ENCODE assay signal across 22 cellular contexts in the genomic region with DNA sequence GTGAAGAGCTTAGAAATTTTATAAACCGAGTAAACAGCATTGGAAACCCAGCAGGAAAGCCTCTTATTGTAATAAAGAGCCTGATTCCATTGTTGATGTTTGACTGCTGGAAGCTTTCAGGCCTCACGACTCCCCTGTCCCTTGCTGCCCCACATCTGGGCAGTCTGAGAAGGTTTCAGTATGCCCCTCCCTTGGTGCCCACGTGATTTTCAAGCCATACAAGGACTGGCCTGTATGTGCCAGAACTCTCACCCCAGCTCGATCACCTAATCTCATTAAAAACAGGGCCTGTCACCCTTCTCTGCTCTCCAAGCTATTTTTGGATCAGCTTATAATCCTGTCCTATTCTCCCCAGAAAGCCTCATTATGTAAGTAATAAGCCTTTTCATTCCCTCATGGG. TPM values are rescaled to one million over a fixed set of nuclear protein-coding genes. Genes with fewer than 3 reads are reported as not detected.
DNase-seq lines count a peak whose midpoint lies in the region; ATAC-seq and TF ChIP-seq lines count a peak whose summit lies in the region.
"Had no signal": no experiment of that assay in that cellular context is flagged by ENCODE, and none has a peak within 500 bp of the region (broad histone marks: within the 10 kb centered on the region; RNA-seq: fewer than 3 reads in every experiment).

No MANE protein-coding gene starts in this region.

- no peaks in the 10 kb centered on the region for H3F3A ChIP-seq in SU-DHL-6 (ENCODE audit: insufficient read depth)
- no peaks in the 10 kb centered on the region for H3F3A ChIP-seq in GM23248 (ENCODE audit: insufficient read depth)

- H3K27me3 Mint-ChIP-seq in osteocyte (ENCODE audit: unreplicated experiment), result no peaks in the 10 kb centered on the region

- WGBS in hepatocyte (ENCODE audit: low lambda C conversion rate, missing lambda C conversion rate), result 64% methylated on average over 4 of the region's 4 CpGs
- WGBS in GM23248 (ENCODE audit: low coverage in 1 of 2, low lambda C conversion rate in 2 of 2, missing lambda C conversion rate in 2 of 2), 2 experiments, result 32 to 42% methylated on average over 4 of the region's 4 CpGs

- H3K9ac ChIP-seq in SU-DHL-6 (ENCODE audit: low read length), result no peak overlapping the region
- H3K9ac ChIP-seq in GM23248, result no peak overlapping the region

- no peaks in the 10 kb centered on the region for H3K79me2 ChIP-seq in SU-DHL-6 (ENCODE audit: insufficient read depth, low read length)
- no peaks in the 10 kb centered on the region for H3K79me2 ChIP-seq in hepatocyte
- no peaks in the 10 kb centered on the region for H3K79me2 ChIP-seq in GM23248 (ENCODE audit: insufficient read depth)

- H3K4me3 ChIP-seq in right atrium auricular region (no peak overlapping the region), SU-DHL-6 (ENCODE audit: insufficient read depth, low read length, poor library complexity, severe bottlenecking) (no peak overlapping the region), hepatocyte (no peak overlapping the region), GM23248 (no peak overlapping the region)

- H3K27me3 ChIP-seq in right atrium auricular region, result no peaks in the 10 kb centered on the region
- H3K27me3 ChIP-seq in SU-DHL-6 (ENCODE audit: low read length), result no peaks in the 10 kb centered on the region
- H3K27me3 ChIP-seq in hepatocyte, result no peaks in the 10 kb centered on the region
- H3K27me3 ChIP-seq in GM23248 (replicated peaks; ENCODE audit: insufficient read depth), result 0 out of 2 replicates have a peak, but pooled peaks cover 7% of the 10 kb centered on the region

- DNase-seq in left cardiac atrium (no peak), right atrium auricular region (ENCODE audit: low spot score) (no peak), hepatocyte (ENCODE audit: low spot score) (peak; percentile 6), osteocyte (ENCODE audit: extremely low spot score, unreplicated experiment) (no peak), GM20000 (ENCODE audit: low spot score) (no peak), GM23248 (no peak)
- DNase-seq: 8988T; CD8-positive, alpha-beta T cell; GF-D8; KG1; NCI-H1436 treated with DMSO at 0.1 percent for 48 hours; NCI-H2081; NCI-H2227 treated with DMSO at 0.1 percent for 48 hours; NCI-H526 treated with DMSO at 0.1 percent for 48 hours; NK-92 treated with Interleukin-12 subunit alpha and Interleukin-12 subunit beta, amount 100 ng/mL, for 24 hours; RPMI8226; SIG-M5 had no signal

- H3K4me1 Mint-ChIP-seq in osteocyte (ENCODE audit: unreplicated experiment), result peaks cover 22% of the 10 kb centered on the region

- ATAC-seq in left cardiac atrium (peak; percentile 16 to 50), HG03460 (IDR thresholded peaks at IDR 0.05; ENCODE audit: unreplicated experiment) (no peak)
- ATAC-seq: CD8-positive, alpha-beta T cell had no signal

- H3K36me3 ChIP-seq in right atrium auricular region (no peaks in the 10 kb centered on the region), SU-DHL-6 (ENCODE audit: low read length) (no peaks in the 10 kb centered on the region; the same call in 1 of the 2 replicates), hepatocyte (replicated peaks; ENCODE audit: insufficient read depth, low read depth) (no peaks in the 10 kb centered on the region), GM23248 (ENCODE audit: low read depth) (no peaks in the 10 kb centered on the region)

- no peaks in the 10 kb centered on the region for H3K9me3 ChIP-seq in right atrium auricular region
- H3K9me3 ChIP-seq in SU-DHL-6 (ENCODE audit: insufficient read depth, low read length), result no peaks in the 10 kb centered on the region
- H3K9me3 ChIP-seq in hepatocyte (ENCODE audit: low read depth), result no peaks in the 10 kb centered on the region
- H3K9me3 ChIP-seq in GM23248 (ENCODE audit: low read depth), result no peaks in the 10 kb centered on the region

- H3K4me2 ChIP-seq in SU-DHL-6 (ENCODE audit: low read depth, low read length, poor library complexity, severe bottlenecking) (no peak overlapping the region), hepatocyte (no peak overlapping the region), GM23248 (ENCODE audit: unreplicated experiment) (no peak overlapping the region)

- H3K36me3 Mint-ChIP-seq in osteocyte (ENCODE audit: unreplicated experiment), result no peaks in the 10 kb centered on the region
- H3K36me3 Mint-ChIP-seq: CD8-positive, alpha-beta T cell had no signal

- TF ChIP-seq CTCF in right atrium auricular region (IDR thresholded peaks at IDR 0.05), result no peak
- TF ChIP-seq CTCF in SU-DHL-6 (IDR thresholded peaks at IDR 0.05; ENCODE audit: insufficient read depth, low read length, poor library complexity, severe bottlenecking), result no peak
- TF ChIP-seq CTCF in hepatocyte (IDR thresholded peaks at IDR 0.05; ENCODE audit: poor library complexity), result no peak
- TF ChIP-seq CTCF in osteocyte (IDR thresholded peaks at IDR 0.05), result no peak
- no peak for TF ChIP-seq CTCF in GM20000 (IDR thresholded peaks at IDR 0.05; ENCODE audit: extremely low read depth, missing control alignments)

- intact Hi-C loops in left cardiac atrium (cut with DNase I), result no loop called here

- no peak overlapping the region for H3K4me3 Mint-ChIP-seq in osteocyte (ENCODE audit: unreplicated experiment)
- H3K4me3 Mint-ChIP-seq: CD8-positive, alpha-beta T cell had no signal

- H4K20me1 ChIP-seq in SU-DHL-6 (ENCODE audit: low read depth, low read length) (no peaks in the 10 kb centered on the region), hepatocyte (ENCODE audit: insufficient read depth, poor library complexity, severe bottlenecking) (no peaks in the 10 kb centered on the region), GM23248 (ENCODE audit: insufficient read depth) (no peaks in the 10 kb centered on the region)

- H3K27ac ChIP-seq in right atrium auricular region (no peak overlapping the region), SU-DHL-6 (ENCODE audit: low read depth, low read length) (no peak overlapping the region), hepatocyte (no peak overlapping the region), GM23248 (no peak overlapping the region)

- peak overlapping the region; percentile 7 for H3K27ac Mint-ChIP-seq in osteocyte (ENCODE audit: unreplicated experiment)
- H3K27ac Mint-ChIP-seq: CD8-positive, alpha-beta T cell had no signal

- in situ Hi-C loops in GM23248 (cut with MboI), result no loop called here

- no peaks in the 10 kb centered on the region for H3K4me1 ChIP-seq in right atrium auricular region
- H3K4me1 ChIP-seq in hepatocyte (ENCODE audit: insufficient read depth), result no peaks in the 10 kb centered on the region
- no peaks in the 10 kb centered on the region; the same call in 1 of the 2 replicates for H3K4me1 ChIP-seq in GM23248 (ENCODE audit: insufficient read depth)

- H2AFZ ChIP-seq in SU-DHL-6 (ENCODE audit: low read depth, low read length, severe bottlenecking) (peak overlapping the region; percentile 31), hepatocyte (no peak overlapping the region), GM23248 (no peak overlapping the region)

- H3K9me2 ChIP-seq in SU-DHL-6 (replicated peaks; ENCODE audit: insufficient read depth, low read length) (no peaks in the 10 kb centered on the region), hepatocyte (replicated peaks; ENCODE audit: insufficient read depth) (no peaks in the 10 kb centered on the region), GM23248 (ENCODE audit: insufficient read depth) (no peaks in the 10 kb centered on the region)

- H3K9me3 Mint-ChIP-seq in osteocyte (ENCODE audit: unreplicated experiment), result no peaks in the 10 kb centered on the region
- H3K9me3 Mint-ChIP-seq: CD8-positive, alpha-beta T cell had no signal

RNA-seq across cellular contexts. Expression of gene PYROXD1, which starts 7.5 kb away (rescaled TPM):
- total RNA-seq in left cardiac atrium (10 to 100 TPM; 10.8 to 13.2 TPM), right atrium auricular region (10 to 100 TPM in 1 of 2 donors, 1 to 10 TPM in 1; 8.8 to 18.2 TPM), hepatocyte (9.6 and 15.0 TPM in 2 replicates), osteocyte (15.3 and 16.9 TPM in 2 replicates)
- polyA plus RNA-seq in hepatocyte (10.2 and 12.2 TPM in 2 replicates), GM23248 (2016; fragmentation: Nextera tagmentation; extraction: Ambion mirVana) (22.5 and 23.2 TPM in 2 replicates)
- total RNA-seq in GM23248 (2014; rRNA removed; shearing (Covaris generic)), result 13.4 and 15.7 TPM in 2 replicates

RNA-seq across cellular contexts. Expression of gene IAPP, which starts 57.3 kb away (rescaled TPM):
- total RNA-seq in left cardiac atrium, result not detected
- not detected for total RNA-seq in right atrium auricular region
- not detected in 2 replicates for total RNA-seq in hepatocyte
- not detected in 2 replicates for polyA plus RNA-seq in hepatocyte
- not detected in 2 replicates for total RNA-seq in osteocyte
- not detected in 2 replicates for total RNA-seq in GM23248 (2014; rRNA removed; shearing (Covaris generic))
- not detected in 2 replicates for polyA plus RNA-seq in GM23248 (2016; fragmentation: Nextera tagmentation; extraction: Ambion mirVana)
- total RNA-seq: CD8-positive, alpha-beta T cell; Daoy; M059J had no signal
- polyA plus RNA-seq: BJ had no signal
